13 cellular contexts compared by ENCODE assay signal in genomic region chr17:40999583-40999982, GRCh38. TPM values are rescaled to one million over a fixed set of nuclear protein-coding genes. Genes with fewer than 3 reads are reported as not detected.
DNase-seq lines count a peak whose midpoint lies in the region; ATAC-seq, FAIRE-seq and TF ChIP-seq lines count a peak whose summit lies in the region.
"Not testable (repeated sequence)": the region's sequence is repeated elsewhere in the genome, so short reads cannot be mapped to it uniquely, and the experiment has no call there.
"Had no signal": no experiment of that assay in that cellular context is flagged by ENCODE, and none has a peak within 500 bp of the region (broad histone marks: within the 10 kb centered on the region; RNA-seq: fewer than 3 reads in every experiment).

TSS of gene KRTAP3-2 (minus strand) at chr17:40999906. CDS start at chr17:40999853, 53 bp downstream.

- peaks cover 29% of the 10 kb centered on the region for H3K4me1 ChIP-seq in RWPE2 (ENCODE audit: insufficient read depth, poor library complexity, severe bottlenecking)

- H3K36me3 Mint-ChIP-seq in glutamatergic neuron (ENCODE audit: unreplicated experiment): not testable (repeated sequence)

- not testable (repeated sequence) for TF ChIP-seq CTCF in RWPE2 (IDR thresholded peaks at IDR 0.05; ENCODE audit: poor library complexity, severe bottlenecking); glutamatergic neuron (IDR thresholded peaks at IDR 0.05; ENCODE audit: partially characterized antibody, unreplicated experiment)

- peak within 1 kb of the TSS; percentile 13 for H3K27ac ChIP-seq in RWPE2 (ENCODE audit: poor library complexity, severe bottlenecking)

- not testable (repeated sequence) for H3K27me3 ChIP-seq in RWPE2 (ENCODE audit: insufficient read depth, poor library complexity, severe bottlenecking)

- H3K27me3 Mint-ChIP-seq in glutamatergic neuron (ENCODE audit: unreplicated experiment): not testable (repeated sequence)

- FAIRE-seq in HTR-8/SVneo (lab: Jason Lieb, UNC): peak; percentile 89

- H3K36me3 ChIP-seq in RWPE2 (ENCODE audit: low read depth): not testable (repeated sequence)

- intact Hi-C loops in posterior cingulate gyrus (cut with DNase I): not testable (repeated sequence)

- H3K4me3 ChIP-seq in RWPE2 (ENCODE audit: severe bottlenecking): not testable (repeated sequence)

- peaks cover 16% of the 10 kb centered on the region for H3K4me1 Mint-ChIP-seq in glutamatergic neuron (ENCODE audit: low read depth, unreplicated experiment)

- ATAC-seq in RWPE2 (ENCODE audit: low read depth): not testable (repeated sequence)

- not testable (repeated sequence) for H3K9me3 ChIP-seq in RWPE2 (ENCODE audit: severe bottlenecking)

- DNase-seq in DMS 273 (lab: John Stamatoyannopoulos, UW; ENCODE audit: unreplicated experiment) (peak; percentile 52), NCI-H2171 treated with DMSO at 0.1 percent for 48 hours (lab: John Stamatoyannopoulos, UW) (peak; percentile 6), NCI-H82 (lab: John Stamatoyannopoulos, UW) (peak; percentile 5), glutamatergic neuron (peak; percentile 43), posterior cingulate gyrus (peak in 8 of 10 donors; percentile 18 to 90 (median 31))
- DNase-seq in HTR-8/SVneo (ENCODE audit: insufficient read length, low spot score); RWPE2 (ENCODE audit: low spot score): not testable (repeated sequence)

- H3K4me3 Mint-ChIP-seq in glutamatergic neuron (ENCODE audit: unreplicated experiment): peak within 1 kb of the TSS; percentile 62

- H3K9me3 Mint-ChIP-seq in glutamatergic neuron (ENCODE audit: unreplicated experiment): not testable (repeated sequence)

- peak within 1 kb of the TSS; percentile 86 for H3K27ac Mint-ChIP-seq in glutamatergic neuron (ENCODE audit: unreplicated experiment)

RNA-seq across cellular contexts. Expression of gene KRTAP3-2, which starts in this region (rescaled TPM):
- not detected for total RNA-seq in glutamatergic neuron (ENCODE audit: unreplicated experiment)
- total RNA-seq: Calu3; CD4-positive, alpha-beta memory T cell; GM12878; GM23338; H4; H9 had no signal

Comparison
In these comparisons a context has a peak if more than half of its experiments do, and no peak if none do; other contexts are left out.
1. Peak in DNase-seq in glutamatergic neuron; RNA of the gene not detected or under 1 TPM.